ENCODE assay signal across 9 cellular contexts in the genomic region with DNA sequence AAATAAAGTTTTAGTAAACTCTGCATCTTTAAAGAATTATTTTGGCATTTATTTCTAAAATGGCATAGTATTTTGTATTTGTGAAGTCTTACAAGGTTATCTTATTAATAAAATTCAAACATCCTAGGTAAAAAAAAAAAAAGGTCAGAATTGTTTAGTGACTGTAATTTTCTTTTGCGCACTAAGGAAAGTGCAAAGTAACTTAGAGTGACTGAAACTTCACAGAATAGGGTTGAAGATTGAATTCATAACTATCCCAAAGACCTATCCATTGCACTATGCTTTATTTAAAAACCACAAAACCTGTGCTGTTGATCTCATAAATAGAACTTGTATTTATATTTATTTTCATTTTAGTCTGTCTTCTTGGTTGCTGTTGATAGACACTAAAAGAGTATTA. TPM values are rescaled to one million over a fixed set of nuclear protein-coding genes. Genes with fewer than 3 reads are reported as not detected.
"Had no signal": no experiment of that assay in that cellular context is flagged by ENCODE, and none has a peak within 500 bp of the region (broad histone marks: within the 10 kb centered on the region; RNA-seq: fewer than 3 reads in every experiment).

No MANE protein-coding gene starts in this region.

- H3K4me2 ChIP-seq: KMS-11 had no signal

- H3K4me3 ChIP-seq: GM23248, HAP-1 had no signal

- H2AFZ ChIP-seq: GM23248 had no signal

- H3K9me3 ChIP-seq: HAP-1 had no signal

- H3K27ac ChIP-seq: GM23248, HL-60, KMS-11 had no signal

- DNase-seq: GM23248, GOT3, H7, KBM-7 had no signal

- H3K9ac ChIP-seq: GM23248, KMS-11 had no signal

- H3K36me3 ChIP-seq: HAP-1 had no signal

RNA-seq across cellular contexts. Expression of gene ALB, which starts 0.4 kb away (rescaled TPM):
- total RNA-seq: GM23248, H4 had no signal
- polyA plus RNA-seq: GM23248, IgD-negative memory B cell had no signal

RNA-seq across cellular contexts. Expression of gene AFP, which starts 31.6 kb away (rescaled TPM):
- total RNA-seq: GM23248 had no signal
- polyA plus RNA-seq: IgD-negative memory B cell had no signal
